ENCODE assay signal across 19 cellular contexts in the genomic region with DNA sequence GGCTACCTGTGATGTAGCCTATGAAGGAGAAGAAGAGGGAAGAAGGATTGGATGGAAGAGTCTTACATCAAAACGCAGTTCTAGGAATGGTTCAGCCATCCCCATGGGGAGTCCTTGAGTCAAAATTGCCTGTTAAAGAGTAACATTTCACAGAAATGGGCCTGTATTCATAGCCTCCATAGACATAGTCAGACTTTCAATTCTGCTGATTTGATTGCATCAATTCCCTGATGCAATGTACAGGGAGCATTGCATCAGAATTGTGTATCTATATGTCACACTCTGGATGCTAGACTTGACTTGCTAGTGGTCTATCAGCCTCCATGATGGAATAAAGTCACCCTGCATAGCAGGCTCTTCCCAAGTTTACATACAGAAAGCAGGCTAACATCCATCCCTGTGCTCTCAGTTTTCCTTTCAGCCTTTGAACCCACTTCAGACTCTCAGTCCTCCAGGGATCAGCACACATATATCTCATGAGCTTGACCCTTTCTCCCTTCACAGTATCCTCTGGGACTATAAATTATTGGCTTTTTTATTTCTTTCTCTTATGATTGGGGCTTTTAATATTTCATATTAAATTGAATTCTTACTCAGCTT.
DNase-seq lines count a peak whose midpoint lies in the region; ATAC-seq and TF ChIP-seq lines count a peak whose summit lies in the region.
"Had no signal": no experiment of that assay in that cellular context is flagged by ENCODE, and none has a peak within 500 bp of the region (broad histone marks: within the 10 kb centered on the region; RNA-seq: fewer than 3 reads in every experiment).

No MANE protein-coding gene starts in this region.

- peak overlapping the region; percentile 36 for H2AFZ ChIP-seq in SU-DHL-6 (ENCODE audit: low read depth, low read length, severe bottlenecking)
- H2AFZ ChIP-seq: hepatocyte had no signal

- no peak overlapping the region for H3K4me2 ChIP-seq in SU-DHL-6 (ENCODE audit: low read depth, low read length, poor library complexity, severe bottlenecking)
- H3K4me2 ChIP-seq: hepatocyte had no signal

- H3K9ac ChIP-seq in SU-DHL-6 (ENCODE audit: low read length) = no peak overlapping the region

- no peak overlapping the region for H3K27ac ChIP-seq in SU-DHL-6 (ENCODE audit: low read depth, low read length)
- H3K27ac ChIP-seq: C4-2B, hepatocyte had no signal

- no peaks in the 10 kb centered on the region for H3K4me1 ChIP-seq in mucosa of descending colon (ENCODE audit: low read depth)

- no peak for TF ChIP-seq CTCF in SU-DHL-6 (IDR thresholded peaks at IDR 0.05; ENCODE audit: insufficient read depth, low read length, poor library complexity, severe bottlenecking)
- no peak for TF ChIP-seq CTCF in epithelial cell of esophagus (IDR thresholded peaks at IDR 0.05; ENCODE audit: insufficient read depth, low read depth, low read length, missing control alignments)
- no peak for TF ChIP-seq CTCF in mucosa of descending colon (IDR thresholded peaks at IDR 0.05)

- no peaks in the 10 kb centered on the region for H3K27me3 ChIP-seq in SU-DHL-6 (ENCODE audit: low read length)
- H3K27me3 ChIP-seq: hepatocyte had no signal

- intact Hi-C loops in mucosa of descending colon (cut with DNase I, micrococcal nuclease) = loop anchor here in 1 of 2 donors (10.0 kb wide), 1 partner anchor 1113 kb away; a partner anchor contains a TSS

- no peak overlapping the region for H3K4me3 ChIP-seq in SU-DHL-6 (ENCODE audit: insufficient read depth, low read length, poor library complexity, severe bottlenecking)
- H3K4me3 ChIP-seq in epithelial cell of esophagus (ENCODE audit: low read length) = no peak overlapping the region
- H3K4me3 ChIP-seq in mucosa of descending colon = no peak overlapping the region
- H3K4me3 ChIP-seq: hepatocyte, lung had no signal

- no peaks in the 10 kb centered on the region for H3K79me2 ChIP-seq in SU-DHL-6 (ENCODE audit: insufficient read depth, low read length)
- H3K79me2 ChIP-seq: hepatocyte had no signal

- H3K9me3 ChIP-seq in SU-DHL-6 (ENCODE audit: insufficient read depth, low read length) (no peaks in the 10 kb centered on the region), mucosa of descending colon (no peaks in the 10 kb centered on the region)

- H3F3A ChIP-seq in SU-DHL-6 (ENCODE audit: insufficient read depth) = no peaks in the 10 kb centered on the region

- DNase-seq in SIG-M5 treated with dmso at 0.1 percent for 504 hours (lab: John Stamatoyannopoulos, UW; ENCODE audit: unreplicated experiment) (peak; percentile 38), SIG-M5 (lab: John Stamatoyannopoulos, UW) (no peak), DMS53 (lab: John Stamatoyannopoulos, UW) (peak; percentile 11), epithelial cell of esophagus (ENCODE audit: low read depth) (peak; percentile 25), A172 (ENCODE audit: low spot score) (no peak), UCSD-AML1 (lab: John Stamatoyannopoulos, UW; ENCODE audit: unreplicated experiment) (no peak), mucosa of descending colon (no peak)
- DNase-seq: caudate nucleus; effector memory CD4-positive, alpha-beta T cell; islet precursor cell; naive thymus-derived CD4-positive, alpha-beta T cell; NCI-H2081; NCI-H526 treated with DMSO at 0.1 percent for 48 hours; small intestine; SW 1271 had no signal

- H4K20me1 ChIP-seq in SU-DHL-6 (ENCODE audit: low read depth, low read length) = no peaks in the 10 kb centered on the region

- no peaks in the 10 kb centered on the region for H3K36me3 ChIP-seq in SU-DHL-6 (ENCODE audit: low read length)
- no peaks in the 10 kb centered on the region for H3K36me3 ChIP-seq in mucosa of descending colon (ENCODE audit: low read depth)

- H3K9me2 ChIP-seq in SU-DHL-6 (replicated peaks; ENCODE audit: insufficient read depth, low read length) = no peaks in the 10 kb centered on the region

- ATAC-seq in mucosa of descending colon = no peak
- ATAC-seq: naive thymus-derived CD4-positive, alpha-beta T cell had no signal

Comparison
In these comparisons a context has a peak if more than half of its experiments do, and no peak if none do; other contexts are left out.
1. DNase-seq: peak in SIG-M5 treated with dmso at 0.1 percent for 504 hours (single experiment), DMS53 (single experiment) and epithelial cell of esophagus (single experiment); none in SIG-M5 (single experiment), A172 (single experiment), UCSD-AML1 (single experiment) and mucosa of descending colon (0 of 3).